Comparison of ENCODE assay signal across 2 cellular contexts in genomic region chr17:40063034-40063765, GRCh38.
TF ChIP-seq lines count a peak whose summit lies in the region.

No MANE protein-coding gene starts in this region.

TF ChIP-seq in A549, 52 proteins besides CTCF, POLR2A, EP300 and RAD21:
- TF ChIP-seq SMC3 (IDR thresholded peaks at IDR 0.05) = 0 out of 3 replicates have a peak, but pooled peaks have one; percentile 0
- TF ChIP-seq TFCP2L1 (CRISPR knock-in tag; IDR thresholded peaks at IDR 0.05) = no peak
- TF ChIP-seq HOXA7 (CRISPR knock-in tag; IDR thresholded peaks at IDR 0.05) = no peak
- TF ChIP-seq FOXS1 (CRISPR knock-in tag; IDR thresholded peaks at IDR 0.05) = no peak
- TF ChIP-seq CEBPB (IDR thresholded peaks at IDR 0.05) = peak; percentile 42 to 47; a peak in 2 of 4 replicates
- 0 out of 2 replicates have a peak, but pooled peaks have one; percentile 25 for TF ChIP-seq E2F6 (IDR thresholded peaks at IDR 0.05; ENCODE audit: borderline replicate concordance, low read depth)
- TF ChIP-seq MAZ (IDR thresholded peaks at IDR 0.05; ENCODE audit: borderline replicate concordance, low read depth, low read length) = no peak
- no peak for TF ChIP-seq RCOR1 (IDR thresholded peaks at IDR 0.05; ENCODE audit: low read depth, low read length)
- peak; percentile 23; the same call in 1 of the 2 replicates for TF ChIP-seq PHF8 (IDR thresholded peaks at IDR 0.05; ENCODE audit: borderline replicate concordance, low read depth)
- TF ChIP-seq CHD2 (IDR thresholded peaks at IDR 0.05; ENCODE audit: low read length, partially characterized antibody) = no peak
- TF ChIP-seq RFX5 (IDR thresholded peaks at IDR 0.05) = no peak
- peak; percentile 43 for TF ChIP-seq MAX (IDR thresholded peaks at IDR 0.05)
- TF ChIP-seq JUN (IDR thresholded peaks at IDR 0.05) = peak in 1 of 2 experiments; percentile 68; a peak in 2 of 5 replicates

TF ChIP-seq in endothelial cell of umbilical vein, 7 proteins besides CTCF, POLR2A, EP300 and RAD21:
- TF ChIP-seq FOS (IDR thresholded peaks at IDR 0.05; ENCODE audit: borderline replicate concordance, insufficient read depth, low read length) (no peak), POLR2AphosphoS5 (IDR thresholded peaks at IDR 0.05; ENCODE audit: insufficient read depth, low read depth, low read length) (no peak), JUN (IDR thresholded peaks at IDR 0.05; ENCODE audit: borderline replicate concordance, insufficient read depth, insufficient read length, low read depth) (no peak), MAX (IDR thresholded peaks at IDR 0.05; ENCODE audit: insufficient read depth, insufficient read length) (no peak), EZH2 (IDR thresholded peaks at IDR 0.05; ENCODE audit: borderline replicate concordance, low read depth, low read length, severe bottlenecking) (no peak), MYC (IDR thresholded peaks at IDR 0.05; ENCODE audit: low read depth, low read length) (no peak), GATA2 (IDR thresholded peaks at IDR 0.05; ENCODE audit: insufficient read depth, insufficient read length, low read depth, low read length) (no peak)
